In the genomic region with DNA sequence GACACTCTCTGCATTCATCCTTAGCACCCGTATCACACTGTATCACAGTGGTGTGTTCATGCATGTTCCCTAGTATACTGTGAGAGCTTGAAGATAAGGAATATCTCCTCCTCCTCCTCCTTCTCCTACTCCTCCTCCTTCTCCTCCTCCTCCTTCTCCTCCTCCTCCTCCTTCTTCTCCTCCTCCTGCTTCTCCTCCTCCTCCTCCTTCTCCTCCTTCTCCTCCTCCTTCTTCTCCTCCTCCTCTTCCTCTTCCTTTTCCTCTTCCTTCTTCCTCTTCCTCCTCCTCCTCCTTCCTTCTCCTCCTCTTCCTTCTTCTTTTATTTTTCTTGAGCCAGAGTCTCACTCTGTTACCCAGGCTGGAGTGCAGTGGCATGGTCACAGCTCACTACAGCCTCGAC, we compare ENCODE assay signal across 28 cellular contexts. TPM values are rescaled to one million over a fixed set of nuclear protein-coding genes. Genes with fewer than 3 reads are reported as not detected.
"Had no signal": no experiment of that assay in that cellular context is flagged by ENCODE, and none has a peak within 500 bp of the region (broad histone marks: within the 10 kb centered on the region; RNA-seq: fewer than 3 reads in every experiment).

No MANE protein-coding gene starts in this region.

- H3K27me3 ChIP-seq: heart left ventricle, spleen, testis, tibial nerve had no signal

- ATAC-seq: effector memory CD8-positive, alpha-beta T cell; natural killer cell; stimulated activated naive B cell treated with anti-CD40 and anti-IgM and Interleukin-4, amounts not matched to agents 10 μg/mL and 1 μg/mL and 100 μg/mL, for 72 hours; stimulated activated naive CD8-positive, alpha-beta T cell treated with anti-CD3 and anti-CD28 coated beads, Interleukin-15, amount 100 ng/mL, for 72 hours had no signal

- H3K4me3 ChIP-seq: esophagus squamous epithelium, heart left ventricle, mucosa of descending colon, spleen, testis, tibial nerve had no signal

- H3K4me1 ChIP-seq: testis, tibial nerve had no signal

- H3K27ac ChIP-seq: testis had no signal

- DNase-seq: effector memory CD8-positive, alpha-beta T cell; esophagus squamous epithelium; foreskin fibroblast; heart left ventricle; hippocampal formation; left colon; left ventricle myocardium superior; mucosa of descending colon; natural killer cell; spleen; stimulated activated CD4-positive, alpha-beta T cell treated with anti-CD3 and anti-CD28 coated beads, Interleukin-15, amount 100 ng/mL, for 24 hours; stimulated activated CD4-positive, alpha-beta T cell treated with anti-CD3 and anti-CD28 coated beads, Interleukin-1b, Interleukin-23, amount 100 ng/mL, for 48 hours; stimulated activated CD4-positive, alpha-beta T cell treated with anti-CD3 and anti-CD28 coated beads, Interleukin-4, amount 100 ng/mL, for 24 hours; stimulated activated naive B cell treated with anti-CD40 and anti-IgM and Interleukin-4, amounts not matched to agents 10 μg/mL and 1 μg/mL and 100 μg/mL, for 72 hours; stimulated activated naive CD8-positive, alpha-beta T cell treated with anti-CD3 and anti-CD28 coated beads, Interleukin-15, amount 100 ng/mL, for 72 hours; testis had no signal

- H3K36me3 ChIP-seq: esophagus squamous epithelium, heart left ventricle, spleen, tibial nerve had no signal

- H3K9me3 ChIP-seq: esophagus squamous epithelium, heart left ventricle, mucosa of descending colon, spleen, testis, tibial nerve had no signal

RNA-seq across cellular contexts. Expression of gene DAO, which starts 27.1 kb away (rescaled TPM):
- total RNA-seq: epithelial cell of proximal tubule, esophagus squamous epithelium, heart left ventricle, kidney epithelial cell, left ventricle myocardium superior, lung microvascular endothelial cell, mesenteric fat pad, natural killer cell, neural crest cell, osteocyte, pulmonary artery endothelial cell, sciatic nerve, skeletal muscle tissue, subcutaneous adipose tissue, tibial nerve, urinary bladder had no signal
- polyA plus RNA-seq: heart left ventricle, spleen, urinary bladder had no signal
